Comparison of ENCODE assay signal across 2 cellular contexts in the genomic region with DNA sequence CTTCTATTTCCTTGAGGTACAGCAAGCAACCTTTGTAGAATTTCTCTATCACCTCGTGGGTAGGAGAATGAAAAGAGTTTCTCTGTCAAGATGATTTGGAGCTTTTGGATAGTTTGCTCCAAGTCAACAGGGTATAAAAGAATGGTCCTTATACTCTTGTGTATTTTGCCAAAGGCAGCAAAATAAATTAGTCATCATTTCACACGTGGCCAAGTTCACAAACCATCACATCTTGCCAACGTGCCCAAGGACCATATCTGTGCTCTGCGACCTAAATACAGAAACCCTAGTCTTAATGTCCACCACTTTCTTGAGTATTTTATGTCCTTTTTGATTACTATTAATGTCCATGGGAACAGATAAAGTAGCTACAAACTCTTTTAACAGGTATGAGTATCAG.
TF ChIP-seq lines count a peak whose summit lies in the region.

No MANE protein-coding gene starts in this region.

TF ChIP-seq in SK-N-SH, 30 proteins besides CTCF, POLR2A, EP300 and RAD21 (continued from another document):
- TF ChIP-seq GABPA (IDR thresholded peaks at IDR 0.05; ENCODE audit: low read depth) = no peak
- TF ChIP-seq RXRA (IDR thresholded peaks at IDR 0.05; ENCODE audit: borderline replicate concordance, low read depth) = no peak
- no peak for TF ChIP-seq RFX5 (IDR thresholded peaks at IDR 0.05; ENCODE audit: low read length)
- TF ChIP-seq TCF12 (IDR thresholded peaks at IDR 0.05) = no peak
- TF ChIP-seq, protein P1, sequence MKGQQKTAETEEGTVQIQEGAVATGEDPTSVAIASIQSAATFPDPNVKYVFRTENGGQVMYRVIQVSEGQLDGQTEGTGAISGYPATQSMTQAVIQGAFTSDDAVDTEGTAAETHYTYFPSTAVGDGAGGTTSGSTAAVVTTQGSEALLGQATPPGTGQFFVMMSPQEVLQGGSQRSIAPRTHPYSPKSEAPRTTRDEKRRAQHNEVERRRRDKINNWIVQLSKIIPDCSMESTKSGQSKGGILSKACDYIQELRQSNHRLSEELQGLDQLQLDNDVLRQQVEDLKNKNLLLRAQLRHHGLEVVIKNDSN (IDR thresholded peaks at IDR 0.05; ENCODE audit: borderline replicate concordance, low read depth) = no peak
- TF ChIP-seq, protein P2, sequence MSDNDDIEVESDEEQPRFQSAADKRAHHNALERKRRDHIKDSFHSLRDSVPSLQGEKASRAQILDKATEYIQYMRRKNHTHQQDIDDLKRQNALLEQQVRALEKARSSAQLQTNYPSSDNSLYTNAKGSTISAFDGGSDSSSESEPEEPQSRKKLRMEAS (IDR thresholded peaks at IDR 0.05; ENCODE audit: low read depth) = no peak
- TF ChIP-seq FOXM1 (IDR thresholded peaks at IDR 0.05; ENCODE audit: low read depth) = no peak
- TF ChIP-seq YY1 (IDR thresholded peaks at IDR 0.05; ENCODE audit: low read depth) = no peak
- no peak for TF ChIP-seq FOSL2 (IDR thresholded peaks at IDR 0.05; ENCODE audit: borderline replicate concordance, low read depth)
- TF ChIP-seq, protein P3, sequence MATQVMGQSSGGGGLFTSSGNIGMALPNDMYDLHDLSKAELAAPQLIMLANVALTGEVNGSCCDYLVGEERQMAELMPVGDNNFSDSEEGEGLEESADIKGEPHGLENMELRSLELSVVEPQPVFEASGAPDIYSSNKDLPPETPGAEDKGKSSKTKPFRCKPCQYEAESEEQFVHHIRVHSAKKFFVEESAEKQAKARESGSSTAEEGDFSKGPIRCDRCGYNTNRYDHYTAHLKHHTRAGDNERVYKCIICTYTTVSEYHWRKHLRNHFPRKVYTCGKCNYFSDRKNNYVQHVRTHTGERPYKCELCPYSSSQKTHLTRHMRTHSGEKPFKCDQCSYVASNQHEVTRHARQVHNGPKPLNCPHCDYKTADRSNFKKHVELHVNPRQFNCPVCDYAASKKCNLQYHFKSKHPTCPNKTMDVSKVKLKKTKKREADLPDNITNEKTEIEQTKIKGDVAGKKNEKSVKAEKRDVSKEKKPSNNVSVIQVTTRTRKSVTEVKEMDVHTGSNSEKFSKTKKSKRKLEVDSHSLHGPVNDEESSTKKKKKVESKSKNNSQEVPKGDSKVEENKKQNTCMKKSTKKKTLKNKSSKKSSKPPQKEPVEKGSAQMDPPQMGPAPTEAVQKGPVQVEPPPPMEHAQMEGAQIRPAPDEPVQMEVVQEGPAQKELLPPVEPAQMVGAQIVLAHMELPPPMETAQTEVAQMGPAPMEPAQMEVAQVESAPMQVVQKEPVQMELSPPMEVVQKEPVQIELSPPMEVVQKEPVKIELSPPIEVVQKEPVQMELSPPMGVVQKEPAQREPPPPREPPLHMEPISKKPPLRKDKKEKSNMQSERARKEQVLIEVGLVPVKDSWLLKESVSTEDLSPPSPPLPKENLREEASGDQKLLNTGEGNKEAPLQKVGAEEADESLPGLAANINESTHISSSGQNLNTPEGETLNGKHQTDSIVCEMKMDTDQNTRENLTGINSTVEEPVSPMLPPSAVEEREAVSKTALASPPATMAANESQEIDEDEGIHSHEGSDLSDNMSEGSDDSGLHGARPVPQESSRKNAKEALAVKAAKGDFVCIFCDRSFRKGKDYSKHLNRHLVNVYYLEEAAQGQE (IDR thresholded peaks at IDR 0.05; ENCODE audit: low read depth, low read length) = no peak
- TF ChIP-seq TEAD4 (IDR thresholded peaks at IDR 0.05; ENCODE audit: borderline replicate concordance, insufficient read depth) = no peak
- no peak for TF ChIP-seq MEF2A (IDR thresholded peaks at IDR 0.05; ENCODE audit: borderline replicate concordance, low read depth)
- TF ChIP-seq POLR2AphosphoS5 (IDR thresholded peaks at IDR 0.05; ENCODE audit: low read depth, low read length) = no peak
- TF ChIP-seq SMC3 (IDR thresholded peaks at IDR 0.05; ENCODE audit: low read depth, low read length) = no peak
- no peak for TF ChIP-seq JUND (IDR thresholded peaks at IDR 0.05)
- TF ChIP-seq EZH2phosphoT487 (IDR thresholded peaks at IDR 0.05; ENCODE audit: borderline replicate concordance, low read depth) = no peak
- no peak for TF ChIP-seq SIN3A (IDR thresholded peaks at IDR 0.05; ENCODE audit: borderline replicate concordance, low read depth, low read length)

TF ChIP-seq in endothelial cell of umbilical vein, 7 proteins besides CTCF, POLR2A, EP300 and RAD21 (continued from another document):
- TF ChIP-seq GATA2 (IDR thresholded peaks at IDR 0.05; ENCODE audit: insufficient read depth, insufficient read length, low read depth, low read length) = no peak
- no peak for TF ChIP-seq JUN (IDR thresholded peaks at IDR 0.05; ENCODE audit: borderline replicate concordance, insufficient read depth, insufficient read length, low read depth)
